Comparison of ENCODE assay signal across 8 cellular contexts in genomic region chr19:2040647-2041435, GRCh38. TPM values are rescaled to one million over a fixed set of nuclear protein-coding genes. Genes with fewer than 3 reads are reported as not detected.
A peak's percentile ranks its signal among the peaks of the same experiment; 100 is the strongest.
DNase-seq lines count a peak whose midpoint lies in the region; ATAC-seq and TF ChIP-seq lines count a peak whose summit lies in the region.

No MANE protein-coding gene starts in this region.

- peaks cover 33% of the 10 kb centered on the region for H3K36me3 Mint-ChIP-seq in activated CD4-positive, alpha-beta T cell treated with anti-CD3 and anti-CD28 coated beads, Interleukin-2, amount 10 ng/mL, durations not matched to agents 24 days and 14 days (ENCODE audit: low read depth)
- H3K36me3 Mint-ChIP-seq in activated naive CD8-positive, alpha-beta T cell treated with anti-CD3 and anti-CD28 coated beads, Interleukin-2, amount 50 U/mL, for 24 hours (ENCODE audit: low read depth) = peaks cover 3% of the 10 kb centered on the region

- no peak for TF ChIP-seq CTCF in left lung (IDR thresholded peaks at IDR 0.05)
- TF ChIP-seq CTCF in testis (IDR thresholded peaks at IDR 0.05) = no peak

- no peaks in the 10 kb centered on the region for H3K27me3 ChIP-seq in left lung
- no peaks in the 10 kb centered on the region for H3K27me3 ChIP-seq in testis

- no peak for ATAC-seq in activated naive CD8-positive, alpha-beta T cell treated with anti-CD3 and anti-CD28 coated beads, Interleukin-2, amount 50 U/mL, for 24 hours
- ATAC-seq in left lung = no peak
- no peak for ATAC-seq in GM19463 (IDR thresholded peaks at IDR 0.05; ENCODE audit: unreplicated experiment)

- H3K9me3 Mint-ChIP-seq in activated CD4-positive, alpha-beta T cell treated with anti-CD3 and anti-CD28 coated beads, Interleukin-2, amount 10 ng/mL, durations not matched to agents 24 days and 14 days = no peaks in the 10 kb centered on the region
- no peaks in the 10 kb centered on the region for H3K9me3 Mint-ChIP-seq in activated naive CD8-positive, alpha-beta T cell treated with anti-CD3 and anti-CD28 coated beads, Interleukin-2, amount 50 U/mL, for 24 hours

- intact Hi-C loops in activated CD4-positive, alpha-beta T cell treated with anti-CD3 and anti-CD28 coated beads, Interleukin-2, amount 10 ng/mL, durations not matched to agents 24 days and 14 days (cut with micrococcal nuclease) = no loop called here
- intact Hi-C loops in left lung (cut with DNase I) = no loop called here
- intact Hi-C loops in testis (cut with DNase I; ENCODE audit: low total_unique reads) = no loop called here

- 74 to 77% methylated on average over 8 to 28 of the region's 28 CpGs for WGBS in testis, 2 donors

- H3K4me3 ChIP-seq in left lung (peak overlapping the region in 1 of 2 donors; percentile 43), testis (no peak overlapping the region)

- H3K4me1 Mint-ChIP-seq in activated CD4-positive, alpha-beta T cell treated with anti-CD3 and anti-CD28 coated beads, Interleukin-2, amount 10 ng/mL, durations not matched to agents 24 days and 14 days = peaks cover 13% of the 10 kb centered on the region
- peaks cover 22% of the 10 kb centered on the region for H3K4me1 Mint-ChIP-seq in activated naive CD8-positive, alpha-beta T cell treated with anti-CD3 and anti-CD28 coated beads, Interleukin-2, amount 50 U/mL, for 24 hours

- peak overlapping the region; percentile 86 to 89 for H3K27ac ChIP-seq in left lung
- H3K27ac ChIP-seq in testis = peak overlapping the region; percentile 89 to 90

- H3K4me1 ChIP-seq in left lung (peaks cover 22 to 62% of the 10 kb centered on the region in 2 donors), testis (peaks cover 53% of the 10 kb centered on the region)

- no peak for TF ChIP-seq POLR2A in testis (IDR thresholded peaks at IDR 0.05)

- no peaks in the 10 kb centered on the region for H3K27me3 Mint-ChIP-seq in activated CD4-positive, alpha-beta T cell treated with anti-CD3 and anti-CD28 coated beads, Interleukin-2, amount 10 ng/mL, durations not matched to agents 24 days and 14 days
- no peaks in the 10 kb centered on the region for H3K27me3 Mint-ChIP-seq in activated naive CD8-positive, alpha-beta T cell treated with anti-CD3 and anti-CD28 coated beads, Interleukin-2, amount 50 U/mL, for 24 hours

- peak overlapping the region; percentile 94 for H3K27ac Mint-ChIP-seq in activated CD4-positive, alpha-beta T cell treated with anti-CD3 and anti-CD28 coated beads, Interleukin-2, amount 10 ng/mL, durations not matched to agents 24 days and 14 days
- peak overlapping the region; percentile 84 for H3K27ac Mint-ChIP-seq in activated naive CD8-positive, alpha-beta T cell treated with anti-CD3 and anti-CD28 coated beads, Interleukin-2, amount 50 U/mL, for 24 hours

- H3K4me3 Mint-ChIP-seq in activated CD4-positive, alpha-beta T cell treated with anti-CD3 and anti-CD28 coated beads, Interleukin-2, amount 10 ng/mL, durations not matched to agents 24 days and 14 days = peak overlapping the region; percentile 82
- H3K4me3 Mint-ChIP-seq in activated naive CD8-positive, alpha-beta T cell treated with anti-CD3 and anti-CD28 coated beads, Interleukin-2, amount 50 U/mL, for 24 hours = peak overlapping the region; percentile 70

- DNase-seq in activated CD4-positive, alpha-beta T cell treated with anti-CD3 and anti-CD28 coated beads, Interleukin-2, amount 10 ng/mL, durations not matched to agents 24 days and 14 days = peak; percentile 58
- no peak for DNase-seq in activated CD4-positive, alpha-beta T cell treated with anti-CD3 and anti-CD28 coated beads, Interleukin-2, amount 50 U/mL, for 1 hour
- no peak for DNase-seq in activated naive CD8-positive, alpha-beta T cell treated with anti-CD3 and anti-CD28 coated beads, Interleukin-2, amount 50 U/mL, for 24 hours
- DNase-seq in left lung (peak in 1 of 2 donors; percentile 75), testis (no peak), NK-92 (lab: John Stamatoyannopoulos, UW; ENCODE audit: unreplicated experiment) (no peak), dermis blood vessel endothelial cell (no peak)

- H3K36me3 ChIP-seq in left lung (peaks cover 12 to 82% of the 10 kb centered on the region in 2 donors), testis (ENCODE audit: low read depth, missing control alignments) (no peaks in the 10 kb centered on the region)

- H3K9me3 ChIP-seq in left lung = peaks cover 0 to 3% of the 10 kb centered on the region in 2 donors
- H3K9me3 ChIP-seq in testis = no peaks in the 10 kb centered on the region

RNA-seq across cellular contexts. Expression of gene MKNK2, which starts 10.2 kb away (rescaled TPM):
- 159 and 169 TPM in 2 replicates for total RNA-seq in activated CD4-positive, alpha-beta T cell treated with anti-CD3 and anti-CD28 coated beads, Interleukin-2, amount 10 ng/mL, durations not matched to agents 24 days and 14 days
- total RNA-seq in left lung (100 to 1,000 TPM; 238 to 291 TPM), testis (100 to 1,000 TPM in 1 of 2 donors, 10 to 100 TPM in 1; 93.0 to 103 TPM), dermis blood vessel endothelial cell (147 and 289 TPM in 2 replicates)
- polyA plus RNA-seq in testis (ENCODE audit: insufficient read depth, low read depth, low replicate concordance) = 76.5 TPM

RNA-seq across cellular contexts. Expression of gene BTBD2, which starts 25.3 kb away (rescaled TPM):
- total RNA-seq in activated CD4-positive, alpha-beta T cell treated with anti-CD3 and anti-CD28 coated beads, Interleukin-2, amount 10 ng/mL, durations not matched to agents 24 days and 14 days = 25.8 and 30.2 TPM in 2 replicates
- 10 to 100 TPM; 63.1 to 63.6 TPM for total RNA-seq in left lung
- total RNA-seq in testis = 100 to 1,000 TPM in 1 of 2 donors, 10 to 100 TPM in 1; 61.1 to 117 TPM
- polyA plus RNA-seq in testis (ENCODE audit: insufficient read depth, low read depth, low replicate concordance) = 43.2 TPM
- total RNA-seq in dermis blood vessel endothelial cell = 51.7 and 135 TPM in 2 replicates

RNA-seq across cellular contexts. Expression of gene MOB3A, which starts 55.3 kb away (rescaled TPM):
- total RNA-seq in activated CD4-positive, alpha-beta T cell treated with anti-CD3 and anti-CD28 coated beads, Interleukin-2, amount 10 ng/mL, durations not matched to agents 24 days and 14 days = 184 and 185 TPM in 2 replicates
- 100 to 1,000 TPM in 1 of 2 donors, 10 to 100 TPM in 1; 59.1 to 105 TPM for total RNA-seq in left lung
- 10 to 100 TPM; 22.8 to 31.6 TPM for total RNA-seq in testis
- 17.8 TPM for polyA plus RNA-seq in testis (ENCODE audit: insufficient read depth, low read depth, low replicate concordance)
- total RNA-seq in dermis blood vessel endothelial cell = 26.4 and 54.0 TPM in 2 replicates

RNA-seq across cellular contexts. Expression of gene IZUMO4, which starts 55.9 kb away (rescaled TPM):
- 9.5 and 10.0 TPM in 2 replicates for total RNA-seq in activated CD4-positive, alpha-beta T cell treated with anti-CD3 and anti-CD28 coated beads, Interleukin-2, amount 10 ng/mL, durations not matched to agents 24 days and 14 days
- total RNA-seq in left lung = 1 to 10 TPM; 2.6 to 5.2 TPM
- total RNA-seq in testis = 100 to 1,000 TPM; 208 to 276 TPM
- 796 TPM for polyA plus RNA-seq in testis (ENCODE audit: insufficient read depth, low read depth, low replicate concordance)
- total RNA-seq in dermis blood vessel endothelial cell = 0.65 and 1.5 TPM in 2 replicates
